In the genomic region with DNA sequence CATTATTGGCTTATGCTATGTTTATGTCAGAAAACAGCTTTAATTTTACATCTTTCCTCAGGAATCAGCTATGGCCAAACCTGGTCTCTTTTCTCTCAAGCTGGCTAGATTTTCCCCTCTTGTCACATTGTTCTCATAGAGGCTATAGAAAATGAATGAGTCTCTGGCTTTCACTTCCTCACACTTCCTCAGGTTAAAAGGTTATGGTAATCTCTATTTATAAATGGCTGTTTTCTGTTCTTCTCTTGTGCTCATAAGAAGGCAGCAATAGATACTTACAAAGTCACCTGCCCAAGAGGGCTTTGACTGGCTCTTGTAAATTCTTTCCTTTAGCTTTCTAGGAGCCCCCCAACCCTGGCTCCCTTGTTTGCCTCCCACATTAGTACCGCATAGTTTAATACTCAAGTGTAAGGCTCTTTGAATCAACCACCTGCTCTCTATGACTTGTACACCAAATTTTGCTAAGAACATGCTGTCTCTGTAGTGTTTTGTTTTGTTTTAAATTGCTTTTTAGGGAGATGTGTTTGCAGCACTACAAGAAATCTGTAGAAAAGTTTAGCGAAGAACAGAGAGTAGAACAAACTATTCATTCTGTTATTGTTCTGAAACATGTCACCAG, we compare ENCODE assay signal across 10 cellular contexts.
DNase-seq lines count a peak whose midpoint lies in the region; ATAC-seq and TF ChIP-seq lines count a peak whose summit lies in the region.
"Had no signal": no experiment of that assay in that cellular context is flagged by ENCODE, and none has a peak within 500 bp of the region (broad histone marks: within the 10 kb centered on the region; RNA-seq: fewer than 3 reads in every experiment).

No MANE protein-coding gene starts in this region.

- no peaks in the 10 kb centered on the region for H3K4me1 Mint-ChIP-seq in natural killer cell

- intact Hi-C loops in natural killer cell (cut with micrococcal nuclease), result no loop called here

- no peak for TF ChIP-seq POLR2A in suprapubic skin (IDR thresholded peaks at IDR 0.05)

- no peaks in the 10 kb centered on the region for H3K4me1 ChIP-seq in suprapubic skin

- TF ChIP-seq EP300 in suprapubic skin (IDR thresholded peaks at IDR 0.05), result no peak

- no peak overlapping the region for H3K4me3 Mint-ChIP-seq in natural killer cell

- H3K27me3 ChIP-seq in suprapubic skin, result no peaks in the 10 kb centered on the region

- peaks cover 0 to 3% of the 10 kb centered on the region in 2 donors for H3K9me3 Mint-ChIP-seq in natural killer cell

- H3K27ac Mint-ChIP-seq in natural killer cell, result no peak overlapping the region
- H3K27ac Mint-ChIP-seq: IgD-negative memory B cell had no signal

- ATAC-seq in HG02981 (IDR thresholded peaks at IDR 0.05; ENCODE audit: unreplicated experiment), result peak; percentile 97
- no peak for ATAC-seq in natural killer cell

- no peaks in the 10 kb centered on the region for H3K36me3 Mint-ChIP-seq in natural killer cell
- H3K36me3 Mint-ChIP-seq: IgD-negative memory B cell had no signal

- DNase-seq in CD1c-positive myeloid dendritic cell (ENCODE audit: extremely low spot score) (peak; percentile 13), GM19240 (ENCODE audit: insufficient read length, low spot score) (peak; percentile 8), NCI-H2171 (lab: John Stamatoyannopoulos, UW) (peak; percentile 72), T-helper 2 cell (no peak), natural killer cell (no peak), NCI-H1436 (lab: John Stamatoyannopoulos, UW) (no peak), suprapubic skin (ENCODE audit: low spot score in 2 of 2) (no peak)
- DNase-seq: COR-L47 had no signal

- no peaks in the 10 kb centered on the region for H3K27me3 Mint-ChIP-seq in natural killer cell (ENCODE audit: low read depth in 2 of 2)
- H3K27me3 Mint-ChIP-seq: IgD-negative memory B cell had no signal

- H3K4me3 ChIP-seq in suprapubic skin, result no peak overlapping the region

- no peaks in the 10 kb centered on the region for H3K9me3 ChIP-seq in suprapubic skin

- H3K27ac ChIP-seq in suprapubic skin, result no peak overlapping the region

- TF ChIP-seq CTCF in natural killer cell (IDR thresholded peaks at IDR 0.05) (no peak), suprapubic skin (IDR thresholded peaks at IDR 0.05) (no peak)

- WGBS in suprapubic skin, result 92% methylated on average over 2 of the region's 2 CpGs

- H3K36me3 ChIP-seq in suprapubic skin, result no peaks in the 10 kb centered on the region

Comparison
In these comparisons a context has a peak if more than half of its experiments do, and no peak if none do; other contexts are left out.
1. DNase-seq: peak in CD1c-positive myeloid dendritic cell (single experiment), GM19240 (single experiment) and NCI-H2171 (single experiment); none in T-helper 2 cell (0 of 5), natural killer cell (single experiment), NCI-H1436 (single experiment) and suprapubic skin (0 of 2).